In the genomic region with DNA sequence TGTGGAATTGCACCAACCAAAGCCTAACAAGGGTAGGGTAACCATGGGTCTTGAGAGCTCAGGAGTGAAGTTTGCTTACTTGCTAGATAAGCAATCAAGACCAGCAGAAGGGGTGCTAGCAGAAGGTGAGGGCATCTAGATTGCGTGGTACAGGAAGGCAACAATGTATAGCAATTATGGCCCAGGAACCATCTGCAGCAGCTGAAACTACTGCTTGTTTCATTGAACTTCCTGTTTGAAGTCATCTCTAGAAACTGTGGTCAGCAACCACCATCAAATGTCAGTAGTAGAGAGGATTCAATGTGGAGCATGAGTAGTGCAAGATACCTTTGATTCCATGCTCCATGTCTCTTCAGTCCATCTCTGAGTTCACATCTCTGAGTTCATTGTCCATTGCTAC, we compare ENCODE assay signal across 9 cellular contexts.
DNase-seq lines count a peak whose midpoint lies in the region; ATAC-seq, FAIRE-seq and TF ChIP-seq lines count a peak whose summit lies in the region.
"Had no signal": no experiment of that assay in that cellular context is flagged by ENCODE, and none has a peak within 500 bp of the region (broad histone marks: within the 10 kb centered on the region; RNA-seq: fewer than 3 reads in every experiment).

No MANE protein-coding gene starts in this region.

- H3K4me3 ChIP-seq in bronchial epithelial cell (ENCODE audit: low read depth, low read length), result no peak overlapping the region
- no peak overlapping the region for H3K4me3 ChIP-seq in gastroesophageal sphincter
- H3K4me3 ChIP-seq in mucosa of descending colon, result no peak overlapping the region

- H3K9me3 ChIP-seq in gastroesophageal sphincter (no peaks in the 10 kb centered on the region), mucosa of descending colon (no peaks in the 10 kb centered on the region)

- no peaks in the 10 kb centered on the region for H3K4me1 ChIP-seq in gastroesophageal sphincter
- no peaks in the 10 kb centered on the region for H3K4me1 ChIP-seq in mucosa of descending colon (ENCODE audit: low read depth)

- TF ChIP-seq CTCF in bronchial epithelial cell (IDR thresholded peaks at IDR 0.05; ENCODE audit: insufficient read depth, low read length, severe bottlenecking), result no peak
- TF ChIP-seq CTCF in gastroesophageal sphincter (IDR thresholded peaks at IDR 0.05), result no peak
- no peak for TF ChIP-seq CTCF in mucosa of descending colon (IDR thresholded peaks at IDR 0.05)

- H3K27me3 ChIP-seq in bronchial epithelial cell (ENCODE audit: control insufficient read depth, insufficient read depth, low read length), result no peaks in the 10 kb centered on the region
- H3K27me3 ChIP-seq in gastroesophageal sphincter, result no peaks in the 10 kb centered on the region

- no peak for TF ChIP-seq POLR2A in gastroesophageal sphincter (IDR thresholded peaks at IDR 0.05)

- peak; percentile 50 for FAIRE-seq in bronchial epithelial cell (lab: Jason Lieb, UNC)

- 80 to 100% methylated on average over 1 of the region's 1 CpG for WGBS in gastroesophageal sphincter (ENCODE audit: low coverage in 1 of 2), 2 donors

- no peak for TF ChIP-seq EP300 in gastroesophageal sphincter (IDR thresholded peaks at IDR 0.05)

- ATAC-seq in GM19035 (IDR thresholded peaks at IDR 0.05; ENCODE audit: unreplicated experiment) (peak; percentile 100), GM21786 (IDR thresholded peaks at IDR 0.05; ENCODE audit: unreplicated experiment) (peak; percentile 99), HG03342 (IDR thresholded peaks at IDR 0.05; ENCODE audit: unreplicated experiment) (peak; percentile 99), gastroesophageal sphincter (no peak), mucosa of descending colon (no peak)
- ATAC-seq: naive thymus-derived CD8-positive, alpha-beta T cell had no signal

- H3K36me3 ChIP-seq in bronchial epithelial cell (ENCODE audit: control insufficient read depth, insufficient read depth, low read length) (no peaks in the 10 kb centered on the region), gastroesophageal sphincter (no peaks in the 10 kb centered on the region), mucosa of descending colon (ENCODE audit: low read depth) (no peaks in the 10 kb centered on the region)

- no peak overlapping the region for H3K27ac ChIP-seq in gastroesophageal sphincter

- DNase-seq in bronchial epithelial cell (ENCODE audit: low read depth), result no peak
- no peak for DNase-seq in activated CD4-positive, alpha-beta T cell treated with anti-CD3 and anti-CD28 coated beads for 4 hours
- no peak for DNase-seq in mucosa of descending colon
- DNase-seq: naive thymus-derived CD8-positive, alpha-beta T cell; NCI-H226 had no signal

- intact Hi-C loops in mucosa of descending colon (cut with DNase I, micrococcal nuclease), result no loop called here

Comparison
In these comparisons a context has a peak if more than half of its experiments do, and no peak if none do; other contexts are left out.
1. ATAC-seq: peak in GM19035 (single experiment), GM21786 (single experiment) and HG03342 (single experiment); none in gastroesophageal sphincter (single experiment) and mucosa of descending colon (single experiment).